Comparison of ENCODE assay signal across 33 cellular contexts in genomic region chr4:60588556-60588955, GRCh38.
"Had no signal": no experiment of that assay in that cellular context is flagged by ENCODE, and none has a peak within 500 bp of the region (broad histone marks: within the 10 kb centered on the region; RNA-seq: fewer than 3 reads in every experiment).

No MANE protein-coding gene starts in this region.

- H3K4me1 Mint-ChIP-seq: activated B cell treated with CpG ODN at 0.5 μM for 24 hours; activated naive CD4-positive, alpha-beta T cell treated with anti-CD3 and anti-CD28 coated beads, Interleukin-2, amount 50 U/mL, for 24 hours; activated naive CD8-positive, alpha-beta T cell treated with anti-CD3 and anti-CD28 coated beads for 36 hours; activated naive CD8-positive, alpha-beta T cell treated with anti-CD3 and anti-CD28 coated beads, Interleukin-2, amount 50 U/mL, for 24 hours; activated T-helper 17 cell treated with anti-CD3 and anti-CD28 coated beads, Interleukin-2, amount 50 U/mL, for 72 hours; central memory CD8-positive, alpha-beta T cell; T-helper 17 cell had no signal

- DNase-seq: activated B cell treated with CpG ODN at 0.5 μM for 24 hours; activated CD4-positive, alpha-beta T cell treated with anti-CD3 and anti-CD28 coated beads for 48 hours; activated CD4-positive, alpha-beta T cell treated with anti-CD3 and anti-CD28 coated beads, Interleukin-2, amount 50 U/mL, for 1 hour; activated CD4-positive, alpha-beta T cell treated with anti-CD3 and anti-CD28 coated beads, Interleukin-2, amount 50 U/mL, for 48 hours; activated CD8-positive, alpha-beta memory T cell treated with anti-CD3 and anti-CD28 coated beads for 24 hours; activated CD8-positive, alpha-beta T cell treated with anti-CD3 and anti-CD28 coated beads for 36 hours; activated effector memory CD4-positive, alpha-beta T cell treated with Interleukin-2 at 50 U/mL for 16 hours; activated naive CD4-positive, alpha-beta T cell treated with anti-CD3 and anti-CD28 coated beads for 36 hours; activated naive CD8-positive, alpha-beta T cell treated with anti-CD3 and anti-CD28 coated beads for 36 hours; activated naive CD8-positive, alpha-beta T cell treated with anti-CD3 and anti-CD28 coated beads, Interleukin-2, amount 50 U/mL, for 24 hours; activated T-cell treated with anti-CD3 and anti-CD28 coated beads, Interleukin-2, amount 50 U/mL, for 4 hours; adrenal gland; amygdala; aorta; body of pancreas; dorsolateral prefrontal cortex; effector memory CD4-positive, alpha-beta T cell; endodermal cell; foreskin fibroblast; gastrocnemius medialis; glutamatergic neuron; heart left ventricle; T-helper 1 cell; T-helper 17 cell; T1000; WERI-Rb-1 had no signal

- H3K9me3 ChIP-seq: adrenal gland, body of pancreas, gastrocnemius medialis, heart left ventricle had no signal

- H3K27me3 ChIP-seq: adrenal gland, body of pancreas, dorsolateral prefrontal cortex, gastrocnemius medialis, heart left ventricle had no signal

- H3K4me3 ChIP-seq: adrenal gland, body of pancreas, coronary artery, dorsolateral prefrontal cortex, gastrocnemius medialis, heart left ventricle had no signal

- H3K36me3 ChIP-seq: adrenal gland, gastrocnemius medialis, heart left ventricle, WERI-Rb-1 had no signal

- ATAC-seq: activated CD4-positive, CD25-positive, alpha-beta regulatory T cell treated with anti-CD3 and anti-CD28 coated beads, Interleukin-2, amount 50 U/mL, for 24 hours; activated CD8-positive, alpha-beta T cell treated with anti-CD3 and anti-CD28 coated beads for 36 hours; activated naive CD8-positive, alpha-beta T cell treated with anti-CD3 and anti-CD28 coated beads, Interleukin-2, amount 50 U/mL, for 24 hours; activated T-cell treated with anti-CD3 and anti-CD28 coated beads, Interleukin-2, amount 50 U/mL, for 4 hours; activated T-helper 17 cell treated with anti-CD3 and anti-CD28 coated beads, Interleukin-2, amount 50 U/mL, for 72 hours; body of pancreas; gastrocnemius medialis; heart left ventricle; T-helper 17 cell had no signal

- H3K27ac ChIP-seq: adrenal gland, body of pancreas, coronary artery, dorsolateral prefrontal cortex, gastrocnemius medialis, heart left ventricle, WERI-Rb-1 had no signal

- H3K36me3 Mint-ChIP-seq: activated naive CD4-positive, alpha-beta T cell treated with anti-CD3 and anti-CD28 coated beads, Interleukin-2, amount 50 U/mL, for 24 hours; activated naive CD8-positive, alpha-beta T cell treated with anti-CD3 and anti-CD28 coated beads for 36 hours had no signal

- H3K4me1 ChIP-seq: adrenal gland, body of pancreas, gastrocnemius medialis, heart left ventricle had no signal

- H3K4me3 Mint-ChIP-seq: activated B cell treated with CpG ODN at 0.5 μM for 24 hours; activated CD8-positive, alpha-beta T cell treated with anti-CD3 and anti-CD28 coated beads for 36 hours; activated naive CD4-positive, alpha-beta T cell treated with anti-CD3 and anti-CD28 coated beads for 36 hours; activated naive CD4-positive, alpha-beta T cell treated with anti-CD3 and anti-CD28 coated beads, Interleukin-2, amount 50 U/mL, for 24 hours; activated naive CD8-positive, alpha-beta T cell treated with anti-CD3 and anti-CD28 coated beads for 36 hours; activated naive CD8-positive, alpha-beta T cell treated with anti-CD3 and anti-CD28 coated beads, Interleukin-2, amount 50 U/mL, for 24 hours; activated T-cell treated with anti-CD3 and anti-CD28 coated beads, Interleukin-2, amount 50 U/mL, for 4 hours; activated T-helper 17 cell treated with anti-CD3 and anti-CD28 coated beads, Interleukin-2, amount 50 U/mL, for 72 hours; central memory CD8-positive, alpha-beta T cell; dendritic cell treated with granulocyte-macrophage colony-stimulating factor and Interleukin-4, amounts not matched to agents 40 ng/mL and 50 ng/mL, for 4 days; endodermal cell; T-helper 17 cell; T-helper 2 cell treated with Interferon-gamma antibody and Interleukin-4, amounts not matched to agents 5 μg/mL and 100 μg/mL, for 36 hours had no signal

- H3K27me3 Mint-ChIP-seq: activated B cell treated with CpG ODN at 0.5 μM for 24 hours; activated CD8-positive, alpha-beta T cell treated with anti-CD3 and anti-CD28 coated beads for 36 hours; activated naive CD4-positive, alpha-beta T cell treated with anti-CD3 and anti-CD28 coated beads, Interleukin-2, amount 50 U/mL, for 24 hours; activated naive CD8-positive, alpha-beta T cell treated with anti-CD3 and anti-CD28 coated beads for 36 hours; activated naive CD8-positive, alpha-beta T cell treated with anti-CD3 and anti-CD28 coated beads, Interleukin-2, amount 50 U/mL, for 24 hours; activated T-helper 17 cell treated with anti-CD3 and anti-CD28 coated beads, Interleukin-2, amount 50 U/mL, for 72 hours; central memory CD8-positive, alpha-beta T cell; dendritic cell treated with granulocyte-macrophage colony-stimulating factor and Interleukin-4, amounts not matched to agents 40 ng/mL and 50 ng/mL, for 4 days; T-helper 17 cell had no signal

- H3K9me3 Mint-ChIP-seq: endodermal cell had no signal

- H3K27ac Mint-ChIP-seq: activated B cell treated with CpG ODN at 0.5 μM for 24 hours; activated CD8-positive, alpha-beta T cell treated with anti-CD3 and anti-CD28 coated beads for 36 hours; activated naive CD4-positive, alpha-beta T cell treated with anti-CD3 and anti-CD28 coated beads for 36 hours; activated naive CD4-positive, alpha-beta T cell treated with anti-CD3 and anti-CD28 coated beads, Interleukin-2, amount 50 U/mL, for 24 hours; activated naive CD8-positive, alpha-beta T cell treated with anti-CD3 and anti-CD28 coated beads for 36 hours; activated naive CD8-positive, alpha-beta T cell treated with anti-CD3 and anti-CD28 coated beads, Interleukin-2, amount 50 U/mL, for 24 hours; activated T-helper 17 cell treated with anti-CD3 and anti-CD28 coated beads, Interleukin-2, amount 50 U/mL, for 72 hours; dendritic cell treated with granulocyte-macrophage colony-stimulating factor and Interleukin-4, amounts not matched to agents 40 ng/mL and 50 ng/mL, for 4 days; T-helper 17 cell; T-helper 2 cell treated with Interferon-gamma antibody and Interleukin-4, amounts not matched to agents 5 μg/mL and 100 μg/mL, for 36 hours had no signal
